Comparison of ENCODE assay signal across 9 cellular contexts in the genomic region with DNA sequence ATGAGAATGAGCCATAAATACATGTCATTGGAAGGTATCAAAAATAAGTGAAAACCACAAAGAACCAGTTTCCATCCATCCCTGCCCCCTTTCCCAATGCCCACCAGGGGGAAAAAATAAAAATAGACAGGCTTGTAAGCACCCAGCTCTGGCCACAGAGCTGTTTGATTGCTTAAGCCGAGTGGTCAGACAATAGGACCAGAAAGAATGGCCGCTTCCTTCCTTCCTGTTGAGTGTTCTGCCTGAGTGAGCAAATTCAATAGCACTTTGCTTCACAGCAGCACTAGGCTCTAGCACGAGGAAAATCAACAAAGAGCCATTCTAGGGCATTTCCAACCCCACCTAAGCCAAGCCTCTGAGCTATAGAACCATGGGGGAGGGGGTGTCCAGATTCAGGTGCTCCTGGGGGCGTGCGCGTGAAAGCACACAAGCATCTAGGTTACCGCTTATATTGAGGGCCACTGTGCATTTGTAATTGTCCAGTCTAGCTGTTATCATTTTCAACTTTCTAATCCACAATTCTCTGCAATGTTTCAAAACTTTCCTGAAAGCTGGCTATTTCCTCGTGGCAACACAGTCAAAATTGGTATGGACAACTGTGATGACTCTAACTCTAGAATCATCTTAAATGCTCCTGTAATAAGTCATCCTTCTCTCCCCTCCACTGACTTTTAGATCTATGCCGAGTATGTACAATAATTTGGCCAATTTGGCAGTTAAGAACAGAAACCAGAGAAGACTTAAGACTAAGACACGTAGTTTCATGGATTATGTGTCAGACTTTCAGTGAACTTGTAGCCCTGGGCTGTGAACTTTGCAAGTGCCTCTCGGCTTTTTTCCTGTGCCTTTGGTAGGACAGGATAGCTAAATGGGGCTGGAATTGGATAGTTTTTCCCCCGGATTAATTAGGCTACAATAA.
DNase-seq lines count a peak whose midpoint lies in the region; ATAC-seq and TF ChIP-seq lines count a peak whose summit lies in the region.
"Had no signal": no experiment of that assay in that cellular context is flagged by ENCODE, and none has a peak within 500 bp of the region (broad histone marks: within the 10 kb centered on the region; RNA-seq: fewer than 3 reads in every experiment).

No MANE protein-coding gene starts in this region.

- no peak overlapping the region for H3K27ac ChIP-seq in ovary

- TF ChIP-seq CTCF in GM20000 (IDR thresholded peaks at IDR 0.05; ENCODE audit: extremely low read depth, missing control alignments) = no peak
- no peak for TF ChIP-seq CTCF in ovary (IDR thresholded peaks at IDR 0.05)

- H3K4me3 Mint-ChIP-seq in activated T-helper 17 cell treated with anti-CD3 and anti-CD28 coated beads, Interleukin-2, amount 50 U/mL, for 72 hours = no peak overlapping the region
- no peak overlapping the region for H3K4me3 Mint-ChIP-seq in effector memory CD8-positive, alpha-beta T cell
- H3K4me3 Mint-ChIP-seq: natural killer cell had no signal

- H3K4me3 ChIP-seq in ovary = no peak overlapping the region

- H3K9me3 Mint-ChIP-seq in activated T-helper 17 cell treated with anti-CD3 and anti-CD28 coated beads, Interleukin-2, amount 50 U/mL, for 72 hours = no peaks in the 10 kb centered on the region
- H3K9me3 Mint-ChIP-seq in effector memory CD8-positive, alpha-beta T cell = no peaks in the 10 kb centered on the region
- H3K9me3 Mint-ChIP-seq: natural killer cell had no signal

- no peaks in the 10 kb centered on the region for H3K4me1 Mint-ChIP-seq in activated T-helper 17 cell treated with anti-CD3 and anti-CD28 coated beads, Interleukin-2, amount 50 U/mL, for 72 hours
- H3K4me1 Mint-ChIP-seq in effector memory CD8-positive, alpha-beta T cell (ENCODE audit: low read depth in 2 of 2) = no peaks in the 10 kb centered on the region
- H3K4me1 Mint-ChIP-seq: natural killer cell had no signal

- TF ChIP-seq POLR2A in ovary (IDR thresholded peaks at IDR 0.05) = no peak

- no peaks in the 10 kb centered on the region for H3K27me3 ChIP-seq in ovary

- TF ChIP-seq EP300 in ovary (IDR thresholded peaks at IDR 0.05) = no peak

- no peaks in the 10 kb centered on the region for H3K36me3 ChIP-seq in ovary

- intact Hi-C loops in ovary (cut with DNase I) (no loop called here), posterior vena cava (cut with DNase I) (no loop called here)

- no peaks in the 10 kb centered on the region for H3K27me3 Mint-ChIP-seq in activated T-helper 17 cell treated with anti-CD3 and anti-CD28 coated beads, Interleukin-2, amount 50 U/mL, for 72 hours
- H3K27me3 Mint-ChIP-seq in effector memory CD8-positive, alpha-beta T cell = no peaks in the 10 kb centered on the region

- no peaks in the 10 kb centered on the region for H3K9me3 ChIP-seq in ovary

- DNase-seq in GM20000 (ENCODE audit: low spot score) = peak; percentile 10
- peak; percentile 99 for DNase-seq in NCI-H748 (lab: John Stamatoyannopoulos, UW; ENCODE audit: unreplicated experiment)
- DNase-seq in nucleus accumbens (lab: John Stamatoyannopoulos, UW) = peak in 33 of 56 donors; percentile 2 to 61 (median 15)
- no peak for DNase-seq in ovary
- DNase-seq in posterior vena cava (ENCODE audit: low spot score) = no peak
- no peak for DNase-seq in effector memory CD8-positive, alpha-beta T cell
- DNase-seq: natural killer cell had no signal

- H3K4me1 ChIP-seq in ovary (ENCODE audit: insufficient read depth) = no peaks in the 10 kb centered on the region

- WGBS in ovary, 3 donors = 83 to 88% (median 85%) methylated on average over 12 of the region's 12 CpGs

- H3K36me3 Mint-ChIP-seq in activated T-helper 17 cell treated with anti-CD3 and anti-CD28 coated beads, Interleukin-2, amount 50 U/mL, for 72 hours (ENCODE audit: low read depth) = no peaks in the 10 kb centered on the region
- no peaks in the 10 kb centered on the region for H3K36me3 Mint-ChIP-seq in effector memory CD8-positive, alpha-beta T cell (ENCODE audit: insufficient read depth)
- H3K36me3 Mint-ChIP-seq: natural killer cell had no signal

- H3K27ac Mint-ChIP-seq in activated T-helper 17 cell treated with anti-CD3 and anti-CD28 coated beads, Interleukin-2, amount 50 U/mL, for 72 hours = no peak overlapping the region
- H3K27ac Mint-ChIP-seq in effector memory CD8-positive, alpha-beta T cell = no peak overlapping the region
- H3K27ac Mint-ChIP-seq: natural killer cell had no signal

- ATAC-seq in esophagus mucosa = peak; percentile 42
- no peak for ATAC-seq in activated T-helper 17 cell treated with anti-CD3 and anti-CD28 coated beads, Interleukin-2, amount 50 U/mL, for 72 hours (replicated peaks)
- ATAC-seq in effector memory CD8-positive, alpha-beta T cell (replicated peaks) = no peak

Comparison
In these comparisons a context has a peak if more than half of its experiments do, and no peak if none do; other contexts are left out.
1. DNase-seq: peak in GM20000 (single experiment), NCI-H748 (single experiment) and nucleus accumbens (33 of 56); none in ovary (0 of 5), posterior vena cava (single experiment) and effector memory CD8-positive, alpha-beta T cell (0 of 3).